ENCODE assay signal across 1 cellular context in the genomic region with DNA sequence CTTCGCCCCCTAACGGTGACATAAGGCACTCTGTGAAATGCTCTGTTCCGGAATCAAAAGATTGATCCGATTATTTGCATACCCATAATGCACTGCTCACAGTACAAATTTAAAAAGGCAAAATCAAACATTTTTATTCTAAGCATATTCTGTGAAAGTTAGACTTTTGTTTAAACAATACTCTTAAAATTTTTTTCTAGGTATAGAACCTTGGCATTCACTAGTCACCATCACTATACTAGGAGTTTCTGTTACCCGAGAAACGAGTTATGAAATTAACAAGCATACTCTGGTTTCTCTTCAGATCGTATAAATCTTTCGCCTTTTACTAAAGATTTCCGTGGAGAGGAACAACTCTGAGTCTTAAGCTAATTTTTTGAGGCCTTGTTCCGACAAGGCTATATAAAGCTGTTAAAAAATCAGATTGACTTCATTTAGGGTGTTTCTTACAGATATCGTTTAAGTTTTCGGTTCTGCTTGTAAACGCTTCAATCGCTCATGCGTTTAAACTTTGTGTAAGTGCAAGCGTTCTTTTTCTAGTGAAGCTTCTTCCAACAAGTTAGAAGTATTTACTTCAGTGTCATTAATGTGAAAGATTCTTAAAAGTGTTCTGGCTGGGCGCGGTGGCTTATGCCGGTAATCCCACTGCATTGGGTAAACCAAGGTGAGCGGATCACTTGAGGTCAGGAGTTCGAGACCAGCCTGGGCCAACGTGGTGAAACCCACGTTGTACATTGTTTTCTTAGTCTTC.
TF ChIP-seq lines count a peak whose summit lies in the region.

A gene (plus strand): TSS at position 285 of the 751 bp plus-strand sequence.

TF ChIP-seq in WTC11, 78 proteins besides CTCF, POLR2A, EP300 and RAD21 (continued from another document and continues in another):
- TF ChIP-seq TP53 (CRISPR knock-in tag; IDR thresholded peaks at IDR 0.05): peak; percentile 67; the same call in 1 of the 2 replicates
- TF ChIP-seq, protein P1, sequence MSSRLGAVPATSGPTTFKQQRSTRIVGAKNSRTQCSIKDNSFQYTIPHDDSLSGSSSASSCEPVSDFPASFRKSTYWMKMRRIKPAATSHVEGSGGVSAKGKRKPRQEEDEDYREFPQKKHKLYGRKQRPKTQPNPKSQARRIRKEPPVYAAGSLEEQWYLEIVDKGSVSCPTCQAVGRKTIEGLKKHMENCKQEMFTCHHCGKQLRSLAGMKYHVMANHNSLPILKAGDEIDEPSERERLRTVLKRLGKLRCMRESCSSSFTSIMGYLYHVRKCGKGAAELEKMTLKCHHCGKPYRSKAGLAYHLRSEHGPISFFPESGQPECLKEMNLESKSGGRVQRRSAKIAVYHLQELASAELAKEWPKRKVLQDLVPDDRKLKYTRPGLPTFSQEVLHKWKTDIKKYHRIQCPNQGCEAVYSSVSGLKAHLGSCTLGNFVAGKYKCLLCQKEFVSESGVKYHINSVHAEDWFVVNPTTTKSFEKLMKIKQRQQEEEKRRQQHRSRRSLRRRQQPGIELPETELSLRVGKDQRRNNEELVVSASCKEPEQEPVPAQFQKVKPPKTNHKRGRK (CRISPR knock-in tag; IDR thresholded peaks at IDR 0.05; ENCODE audit: borderline replicate concordance): no peak
- peak; percentile 82; the same call in 1 of the 2 replicates for TF ChIP-seq SMAD3 (CRISPR knock-in tag; IDR thresholded peaks at IDR 0.05; ENCODE audit: borderline replicate concordance)
- TF ChIP-seq, protein P2, sequence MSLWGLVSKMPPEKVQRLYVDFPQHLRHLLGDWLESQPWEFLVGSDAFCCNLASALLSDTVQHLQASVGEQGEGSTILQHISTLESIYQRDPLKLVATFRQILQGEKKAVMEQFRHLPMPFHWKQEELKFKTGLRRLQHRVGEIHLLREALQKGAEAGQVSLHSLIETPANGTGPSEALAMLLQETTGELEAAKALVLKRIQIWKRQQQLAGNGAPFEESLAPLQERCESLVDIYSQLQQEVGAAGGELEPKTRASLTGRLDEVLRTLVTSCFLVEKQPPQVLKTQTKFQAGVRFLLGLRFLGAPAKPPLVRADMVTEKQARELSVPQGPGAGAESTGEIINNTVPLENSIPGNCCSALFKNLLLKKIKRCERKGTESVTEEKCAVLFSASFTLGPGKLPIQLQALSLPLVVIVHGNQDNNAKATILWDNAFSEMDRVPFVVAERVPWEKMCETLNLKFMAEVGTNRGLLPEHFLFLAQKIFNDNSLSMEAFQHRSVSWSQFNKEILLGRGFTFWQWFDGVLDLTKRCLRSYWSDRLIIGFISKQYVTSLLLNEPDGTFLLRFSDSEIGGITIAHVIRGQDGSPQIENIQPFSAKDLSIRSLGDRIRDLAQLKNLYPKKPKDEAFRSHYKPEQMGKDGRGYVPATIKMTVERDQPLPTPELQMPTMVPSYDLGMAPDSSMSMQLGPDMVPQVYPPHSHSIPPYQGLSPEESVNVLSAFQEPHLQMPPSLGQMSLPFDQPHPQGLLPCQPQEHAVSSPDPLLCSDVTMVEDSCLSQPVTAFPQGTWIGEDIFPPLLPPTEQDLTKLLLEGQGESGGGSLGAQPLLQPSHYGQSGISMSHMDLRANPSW (CRISPR knock-in tag; conservative IDR thresholded peaks at IDR 0.05; ENCODE audit: low read depth): no peak
- TF ChIP-seq, protein P3, sequence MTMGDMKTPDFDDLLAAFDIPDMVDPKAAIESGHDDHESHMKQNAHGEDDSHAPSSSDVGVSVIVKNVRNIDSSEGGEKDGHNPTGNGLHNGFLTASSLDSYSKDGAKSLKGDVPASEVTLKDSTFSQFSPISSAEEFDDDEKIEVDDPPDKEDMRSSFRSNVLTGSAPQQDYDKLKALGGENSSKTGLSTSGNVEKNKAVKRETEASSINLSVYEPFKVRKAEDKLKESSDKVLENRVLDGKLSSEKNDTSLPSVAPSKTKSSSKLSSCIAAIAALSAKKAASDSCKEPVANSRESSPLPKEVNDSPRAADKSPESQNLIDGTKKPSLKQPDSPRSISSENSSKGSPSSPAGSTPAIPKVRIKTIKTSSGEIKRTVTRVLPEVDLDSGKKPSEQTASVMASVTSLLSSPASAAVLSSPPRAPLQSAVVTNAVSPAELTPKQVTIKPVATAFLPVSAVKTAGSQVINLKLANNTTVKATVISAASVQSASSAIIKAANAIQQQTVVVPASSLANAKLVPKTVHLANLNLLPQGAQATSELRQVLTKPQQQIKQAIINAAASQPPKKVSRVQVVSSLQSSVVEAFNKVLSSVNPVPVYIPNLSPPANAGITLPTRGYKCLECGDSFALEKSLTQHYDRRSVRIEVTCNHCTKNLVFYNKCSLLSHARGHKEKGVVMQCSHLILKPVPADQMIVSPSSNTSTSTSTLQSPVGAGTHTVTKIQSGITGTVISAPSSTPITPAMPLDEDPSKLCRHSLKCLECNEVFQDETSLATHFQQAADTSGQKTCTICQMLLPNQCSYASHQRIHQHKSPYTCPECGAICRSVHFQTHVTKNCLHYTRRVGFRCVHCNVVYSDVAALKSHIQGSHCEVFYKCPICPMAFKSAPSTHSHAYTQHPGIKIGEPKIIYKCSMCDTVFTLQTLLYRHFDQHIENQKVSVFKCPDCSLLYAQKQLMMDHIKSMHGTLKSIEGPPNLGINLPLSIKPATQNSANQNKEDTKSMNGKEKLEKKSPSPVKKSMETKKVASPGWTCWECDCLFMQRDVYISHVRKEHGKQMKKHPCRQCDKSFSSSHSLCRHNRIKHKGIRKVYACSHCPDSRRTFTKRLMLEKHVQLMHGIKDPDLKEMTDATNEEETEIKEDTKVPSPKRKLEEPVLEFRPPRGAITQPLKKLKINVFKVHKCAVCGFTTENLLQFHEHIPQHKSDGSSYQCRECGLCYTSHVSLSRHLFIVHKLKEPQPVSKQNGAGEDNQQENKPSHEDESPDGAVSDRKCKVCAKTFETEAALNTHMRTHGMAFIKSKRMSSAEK (CRISPR knock-in tag; IDR thresholded peaks at IDR 0.05; ENCODE audit: borderline replicate concordance): peak; percentile 97
- TF ChIP-seq TEAD1 (CRISPR knock-in tag; IDR thresholded peaks at IDR 0.05): peak; percentile 85; the same call in 1 of the 2 replicates
- TF ChIP-seq TCF7 (CRISPR knock-in tag; IDR thresholded peaks at IDR 0.05; ENCODE audit: low read depth): no peak
- TF ChIP-seq, protein P4, sequence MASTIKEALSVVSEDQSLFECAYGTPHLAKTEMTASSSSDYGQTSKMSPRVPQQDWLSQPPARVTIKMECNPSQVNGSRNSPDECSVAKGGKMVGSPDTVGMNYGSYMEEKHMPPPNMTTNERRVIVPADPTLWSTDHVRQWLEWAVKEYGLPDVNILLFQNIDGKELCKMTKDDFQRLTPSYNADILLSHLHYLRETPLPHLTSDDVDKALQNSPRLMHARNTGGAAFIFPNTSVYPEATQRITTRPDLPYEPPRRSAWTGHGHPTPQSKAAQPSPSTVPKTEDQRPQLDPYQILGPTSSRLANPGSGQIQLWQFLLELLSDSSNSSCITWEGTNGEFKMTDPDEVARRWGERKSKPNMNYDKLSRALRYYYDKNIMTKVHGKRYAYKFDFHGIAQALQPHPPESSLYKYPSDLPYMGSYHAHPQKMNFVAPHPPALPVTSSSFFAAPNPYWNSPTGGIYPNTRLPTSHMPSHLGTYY (CRISPR knock-in tag; IDR thresholded peaks at IDR 0.05): peak; percentile 95
- peak; percentile 56; the same call in 1 of the 2 replicates for TF ChIP-seq CREB1 (CRISPR knock-in tag; IDR thresholded peaks at IDR 0.05)
- TF ChIP-seq MYBL2 (CRISPR knock-in tag; IDR thresholded peaks at IDR 0.05): peak; percentile 50
- peak; percentile 58; the same call in 1 of the 2 replicates for TF ChIP-seq ETV6 (CRISPR knock-in tag; IDR thresholded peaks at IDR 0.05)
- TF ChIP-seq GRHL2 (CRISPR knock-in tag; IDR thresholded peaks at IDR 0.05; ENCODE audit: insufficient replicate concordance, severe bottlenecking): no peak
- TF ChIP-seq, protein P5, sequence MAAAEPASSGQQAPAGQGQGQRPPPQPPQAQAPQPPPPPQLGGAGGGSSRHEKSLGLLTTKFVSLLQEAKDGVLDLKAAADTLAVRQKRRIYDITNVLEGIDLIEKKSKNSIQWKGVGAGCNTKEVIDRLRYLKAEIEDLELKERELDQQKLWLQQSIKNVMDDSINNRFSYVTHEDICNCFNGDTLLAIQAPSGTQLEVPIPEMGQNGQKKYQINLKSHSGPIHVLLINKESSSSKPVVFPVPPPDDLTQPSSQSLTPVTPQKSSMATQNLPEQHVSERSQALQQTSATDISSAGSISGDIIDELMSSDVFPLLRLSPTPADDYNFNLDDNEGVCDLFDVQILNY (CRISPR knock-in tag; IDR thresholded peaks at IDR 0.05): 0 out of 2 replicates have a peak, but pooled peaks have one; percentile 40
- TF ChIP-seq, protein P6, sequence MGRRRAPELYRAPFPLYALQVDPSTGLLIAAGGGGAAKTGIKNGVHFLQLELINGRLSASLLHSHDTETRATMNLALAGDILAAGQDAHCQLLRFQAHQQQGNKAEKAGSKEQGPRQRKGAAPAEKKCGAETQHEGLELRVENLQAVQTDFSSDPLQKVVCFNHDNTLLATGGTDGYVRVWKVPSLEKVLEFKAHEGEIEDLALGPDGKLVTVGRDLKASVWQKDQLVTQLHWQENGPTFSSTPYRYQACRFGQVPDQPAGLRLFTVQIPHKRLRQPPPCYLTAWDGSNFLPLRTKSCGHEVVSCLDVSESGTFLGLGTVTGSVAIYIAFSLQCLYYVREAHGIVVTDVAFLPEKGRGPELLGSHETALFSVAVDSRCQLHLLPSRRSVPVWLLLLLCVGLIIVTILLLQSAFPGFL (CRISPR knock-in tag; IDR thresholded peaks at IDR 0.05; ENCODE audit: borderline replicate concordance): 0 out of 2 replicates have a peak, but pooled peaks have one; percentile 66
- 0 out of 2 replicates have a peak, but pooled peaks have one; percentile 38 for TF ChIP-seq NFYB (CRISPR knock-in tag; conservative IDR thresholded peaks at IDR 0.05; ENCODE audit: low read depth)
- TF ChIP-seq GTF2I (CRISPR knock-in tag; conservative IDR thresholded peaks at IDR 0.05): 0 out of 2 replicates have a peak, but pooled peaks have one; percentile 3
- TF ChIP-seq, protein P7, sequence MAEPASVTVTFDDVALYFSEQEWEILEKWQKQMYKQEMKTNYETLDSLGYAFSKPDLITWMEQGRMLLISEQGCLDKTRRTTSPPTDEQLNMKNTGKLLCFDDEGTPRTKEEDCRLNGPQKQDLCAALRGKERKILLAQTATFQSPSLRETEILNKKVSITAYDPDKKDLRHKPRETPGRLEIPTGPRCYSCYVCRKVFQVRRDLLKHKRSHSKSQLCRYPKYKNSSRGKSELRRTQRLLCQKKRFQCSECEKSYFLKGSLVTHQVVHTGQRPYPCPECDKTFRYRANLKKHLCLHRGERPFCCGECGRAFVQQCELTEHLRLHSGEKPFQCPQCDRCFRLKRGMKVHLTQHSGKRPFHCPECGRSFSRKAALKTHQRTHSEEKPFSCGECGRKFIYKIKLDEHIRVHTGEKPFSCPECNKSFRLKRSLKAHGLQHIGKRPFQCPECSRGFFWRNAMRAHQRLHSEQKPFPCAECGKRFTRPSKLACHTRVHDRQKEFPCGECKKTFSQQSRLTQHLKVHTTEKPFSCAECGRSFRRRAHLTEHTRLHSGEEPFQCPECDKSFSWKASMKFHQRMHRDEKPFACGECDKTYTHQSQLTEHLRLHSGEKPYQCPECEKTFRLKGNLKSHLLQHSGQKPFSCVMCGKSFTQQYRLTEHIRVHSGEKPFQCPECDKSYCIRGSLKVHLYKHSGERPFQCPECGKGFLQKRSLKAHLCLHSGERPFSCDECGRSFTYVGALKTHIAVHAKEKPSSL (CRISPR knock-in tag; conservative IDR thresholded peaks at IDR 0.05): peak; percentile 98
- TF ChIP-seq, protein P8, sequence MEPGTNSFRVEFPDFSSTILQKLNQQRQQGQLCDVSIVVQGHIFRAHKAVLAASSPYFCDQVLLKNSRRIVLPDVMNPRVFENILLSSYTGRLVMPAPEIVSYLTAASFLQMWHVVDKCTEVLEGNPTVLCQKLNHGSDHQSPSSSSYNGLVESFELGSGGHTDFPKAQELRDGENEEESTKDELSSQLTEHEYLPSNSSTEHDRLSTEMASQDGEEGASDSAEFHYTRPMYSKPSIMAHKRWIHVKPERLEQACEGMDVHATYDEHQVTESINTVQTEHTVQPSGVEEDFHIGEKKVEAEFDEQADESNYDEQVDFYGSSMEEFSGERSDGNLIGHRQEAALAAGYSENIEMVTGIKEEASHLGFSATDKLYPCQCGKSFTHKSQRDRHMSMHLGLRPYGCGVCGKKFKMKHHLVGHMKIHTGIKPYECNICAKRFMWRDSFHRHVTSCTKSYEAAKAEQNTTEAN (CRISPR knock-in tag; IDR thresholded peaks at IDR 0.05): peak; percentile 92
- peak; percentile 89; the same call in 1 of the 2 replicates for TF ChIP-seq ELF4 (CRISPR knock-in tag; IDR thresholded peaks at IDR 0.05; ENCODE audit: low read depth)
- TF ChIP-seq, protein P9, sequence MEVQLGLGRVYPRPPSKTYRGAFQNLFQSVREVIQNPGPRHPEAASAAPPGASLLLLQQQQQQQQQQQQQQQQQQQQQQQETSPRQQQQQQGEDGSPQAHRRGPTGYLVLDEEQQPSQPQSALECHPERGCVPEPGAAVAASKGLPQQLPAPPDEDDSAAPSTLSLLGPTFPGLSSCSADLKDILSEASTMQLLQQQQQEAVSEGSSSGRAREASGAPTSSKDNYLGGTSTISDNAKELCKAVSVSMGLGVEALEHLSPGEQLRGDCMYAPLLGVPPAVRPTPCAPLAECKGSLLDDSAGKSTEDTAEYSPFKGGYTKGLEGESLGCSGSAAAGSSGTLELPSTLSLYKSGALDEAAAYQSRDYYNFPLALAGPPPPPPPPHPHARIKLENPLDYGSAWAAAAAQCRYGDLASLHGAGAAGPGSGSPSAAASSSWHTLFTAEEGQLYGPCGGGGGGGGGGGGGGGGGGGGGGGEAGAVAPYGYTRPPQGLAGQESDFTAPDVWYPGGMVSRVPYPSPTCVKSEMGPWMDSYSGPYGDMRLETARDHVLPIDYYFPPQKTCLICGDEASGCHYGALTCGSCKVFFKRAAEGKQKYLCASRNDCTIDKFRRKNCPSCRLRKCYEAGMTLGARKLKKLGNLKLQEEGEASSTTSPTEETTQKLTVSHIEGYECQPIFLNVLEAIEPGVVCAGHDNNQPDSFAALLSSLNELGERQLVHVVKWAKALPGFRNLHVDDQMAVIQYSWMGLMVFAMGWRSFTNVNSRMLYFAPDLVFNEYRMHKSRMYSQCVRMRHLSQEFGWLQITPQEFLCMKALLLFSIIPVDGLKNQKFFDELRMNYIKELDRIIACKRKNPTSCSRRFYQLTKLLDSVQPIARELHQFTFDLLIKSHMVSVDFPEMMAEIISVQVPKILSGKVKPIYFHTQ (CRISPR knock-in tag; IDR thresholded peaks at IDR 0.05): peak; percentile 96
- TF ChIP-seq, protein P10, sequence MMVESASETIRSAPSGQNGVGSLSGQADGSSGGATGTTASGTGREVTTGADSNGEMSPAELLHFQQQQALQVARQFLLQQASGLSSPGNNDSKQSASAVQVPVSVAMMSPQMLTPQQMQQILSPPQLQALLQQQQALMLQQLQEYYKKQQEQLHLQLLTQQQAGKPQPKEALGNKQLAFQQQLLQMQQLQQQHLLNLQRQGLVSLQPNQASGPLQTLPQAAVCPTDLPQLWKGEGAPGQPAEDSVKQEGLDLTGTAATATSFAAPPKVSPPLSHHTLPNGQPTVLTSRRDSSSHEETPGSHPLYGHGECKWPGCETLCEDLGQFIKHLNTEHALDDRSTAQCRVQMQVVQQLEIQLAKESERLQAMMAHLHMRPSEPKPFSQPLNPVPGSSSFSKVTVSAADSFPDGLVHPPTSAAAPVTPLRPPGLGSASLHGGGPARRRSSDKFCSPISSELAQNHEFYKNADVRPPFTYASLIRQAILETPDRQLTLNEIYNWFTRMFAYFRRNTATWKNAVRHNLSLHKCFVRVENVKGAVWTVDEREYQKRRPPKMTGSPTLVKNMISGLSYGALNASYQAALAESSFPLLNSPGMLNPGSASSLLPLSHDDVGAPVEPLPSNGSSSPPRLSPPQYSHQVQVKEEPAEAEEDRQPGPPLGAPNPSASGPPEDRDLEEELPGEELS (CRISPR knock-in tag; IDR thresholded peaks at IDR 0.05): no peak
- TF ChIP-seq, protein P11, sequence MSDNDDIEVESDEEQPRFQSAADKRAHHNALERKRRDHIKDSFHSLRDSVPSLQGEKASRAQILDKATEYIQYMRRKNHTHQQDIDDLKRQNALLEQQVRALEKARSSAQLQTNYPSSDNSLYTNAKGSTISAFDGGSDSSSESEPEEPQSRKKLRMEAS (CRISPR knock-in tag; IDR thresholded peaks at IDR 0.05): no peak
